Comparison of ENCODE assay signal across 2 cellular contexts in the genomic region with DNA sequence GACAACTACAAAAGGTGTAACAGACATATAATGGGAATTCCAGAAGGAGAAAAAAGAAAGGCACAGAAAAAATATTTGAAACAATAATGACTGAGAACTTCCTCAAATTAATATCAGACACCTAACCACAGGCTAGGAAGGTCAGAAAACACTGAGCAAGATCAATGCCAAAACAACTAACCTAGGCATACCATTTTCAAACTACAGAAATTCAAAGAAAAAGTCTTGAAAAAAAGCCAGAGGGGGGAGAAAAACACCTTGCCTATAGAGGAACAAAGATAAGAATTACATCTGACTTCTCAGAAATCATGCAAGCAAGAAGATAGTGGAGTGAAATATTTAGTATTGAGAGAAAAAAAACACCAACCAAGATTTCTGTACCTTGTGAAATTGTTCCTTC.
TF ChIP-seq lines count a peak whose summit lies in the region.

No MANE protein-coding gene starts in this region.

TF ChIP-seq in HepG2, 621 proteins besides CTCF, POLR2A, EP300 and RAD21:
- TF ChIP-seq CAMTA2 (CRISPR knock-in tag; IDR thresholded peaks at IDR 0.05; ENCODE audit: borderline replicate concordance) (no peak), RFX1 (IDR thresholded peaks at IDR 0.05) (no peak), ZFP82 (CRISPR knock-in tag; IDR thresholded peaks at IDR 0.05; ENCODE audit: borderline replicate concordance) (no peak), ZNF7 (CRISPR knock-in tag; IDR thresholded peaks at IDR 0.05) (no peak), ZNF670 (CRISPR knock-in tag; IDR thresholded peaks at IDR 0.05; ENCODE audit: borderline replicate concordance) (no peak), MYC (CRISPR knock-in tag; IDR thresholded peaks at IDR 0.05; ENCODE audit: borderline replicate concordance) (no peak), ZNF510 (CRISPR knock-in tag; IDR thresholded peaks at IDR 0.05; ENCODE audit: low read depth) (no peak), HOXA5 (CRISPR knock-in tag; IDR thresholded peaks at IDR 0.05) (no peak), KLF13 (CRISPR knock-in tag; IDR thresholded peaks at IDR 0.05) (no peak)
- TF ChIP-seq, protein P1, sequence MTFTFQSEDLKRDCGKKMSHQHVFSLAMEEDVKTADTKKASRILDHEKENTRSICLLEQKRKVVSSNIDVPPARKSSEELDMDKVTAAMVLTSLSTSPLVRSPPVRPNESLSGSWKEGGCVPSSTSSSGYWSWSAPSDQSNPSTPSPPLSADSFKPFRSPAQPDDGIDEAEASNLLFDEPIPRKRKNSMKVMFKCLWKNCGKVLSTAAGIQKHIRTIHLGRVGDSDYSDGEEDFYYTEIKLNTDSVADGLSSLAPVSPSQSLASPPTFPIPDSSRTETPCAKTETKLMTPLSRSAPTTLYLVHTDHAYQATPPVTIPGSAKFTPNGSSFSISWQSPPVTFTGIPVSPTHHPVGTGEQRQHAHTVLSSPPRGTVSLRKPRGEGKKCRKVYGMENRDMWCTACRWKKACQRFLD (CRISPR knock-in tag; IDR thresholded peaks at IDR 0.05; ENCODE audit: borderline replicate concordance) = no peak
- TF ChIP-seq, protein P2, sequence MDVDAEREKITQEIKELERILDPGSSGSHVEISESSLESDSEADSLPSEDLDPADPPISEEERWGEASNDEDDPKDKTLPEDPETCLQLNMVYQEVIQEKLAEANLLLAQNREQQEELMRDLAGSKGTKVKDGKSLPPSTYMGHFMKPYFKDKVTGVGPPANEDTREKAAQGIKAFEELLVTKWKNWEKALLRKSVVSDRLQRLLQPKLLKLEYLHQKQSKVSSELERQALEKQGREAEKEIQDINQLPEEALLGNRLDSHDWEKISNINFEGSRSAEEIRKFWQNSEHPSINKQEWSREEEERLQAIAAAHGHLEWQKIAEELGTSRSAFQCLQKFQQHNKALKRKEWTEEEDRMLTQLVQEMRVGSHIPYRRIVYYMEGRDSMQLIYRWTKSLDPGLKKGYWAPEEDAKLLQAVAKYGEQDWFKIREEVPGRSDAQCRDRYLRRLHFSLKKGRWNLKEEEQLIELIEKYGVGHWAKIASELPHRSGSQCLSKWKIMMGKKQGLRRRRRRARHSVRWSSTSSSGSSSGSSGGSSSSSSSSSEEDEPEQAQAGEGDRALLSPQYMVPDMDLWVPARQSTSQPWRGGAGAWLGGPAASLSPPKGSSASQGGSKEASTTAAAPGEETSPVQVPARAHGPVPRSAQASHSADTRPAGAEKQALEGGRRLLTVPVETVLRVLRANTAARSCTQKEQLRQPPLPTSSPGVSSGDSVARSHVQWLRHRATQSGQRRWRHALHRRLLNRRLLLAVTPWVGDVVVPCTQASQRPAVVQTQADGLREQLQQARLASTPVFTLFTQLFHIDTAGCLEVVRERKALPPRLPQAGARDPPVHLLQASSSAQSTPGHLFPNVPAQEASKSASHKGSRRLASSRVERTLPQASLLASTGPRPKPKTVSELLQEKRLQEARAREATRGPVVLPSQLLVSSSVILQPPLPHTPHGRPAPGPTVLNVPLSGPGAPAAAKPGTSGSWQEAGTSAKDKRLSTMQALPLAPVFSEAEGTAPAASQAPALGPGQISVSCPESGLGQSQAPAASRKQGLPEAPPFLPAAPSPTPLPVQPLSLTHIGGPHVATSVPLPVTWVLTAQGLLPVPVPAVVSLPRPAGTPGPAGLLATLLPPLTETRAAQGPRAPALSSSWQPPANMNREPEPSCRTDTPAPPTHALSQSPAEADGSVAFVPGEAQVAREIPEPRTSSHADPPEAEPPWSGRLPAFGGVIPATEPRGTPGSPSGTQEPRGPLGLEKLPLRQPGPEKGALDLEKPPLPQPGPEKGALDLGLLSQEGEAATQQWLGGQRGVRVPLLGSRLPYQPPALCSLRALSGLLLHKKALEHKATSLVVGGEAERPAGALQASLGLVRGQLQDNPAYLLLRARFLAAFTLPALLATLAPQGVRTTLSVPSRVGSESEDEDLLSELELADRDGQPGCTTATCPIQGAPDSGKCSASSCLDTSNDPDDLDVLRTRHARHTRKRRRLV (CRISPR knock-in tag; IDR thresholded peaks at IDR 0.05) = no peak
- TF ChIP-seq, protein P3, sequence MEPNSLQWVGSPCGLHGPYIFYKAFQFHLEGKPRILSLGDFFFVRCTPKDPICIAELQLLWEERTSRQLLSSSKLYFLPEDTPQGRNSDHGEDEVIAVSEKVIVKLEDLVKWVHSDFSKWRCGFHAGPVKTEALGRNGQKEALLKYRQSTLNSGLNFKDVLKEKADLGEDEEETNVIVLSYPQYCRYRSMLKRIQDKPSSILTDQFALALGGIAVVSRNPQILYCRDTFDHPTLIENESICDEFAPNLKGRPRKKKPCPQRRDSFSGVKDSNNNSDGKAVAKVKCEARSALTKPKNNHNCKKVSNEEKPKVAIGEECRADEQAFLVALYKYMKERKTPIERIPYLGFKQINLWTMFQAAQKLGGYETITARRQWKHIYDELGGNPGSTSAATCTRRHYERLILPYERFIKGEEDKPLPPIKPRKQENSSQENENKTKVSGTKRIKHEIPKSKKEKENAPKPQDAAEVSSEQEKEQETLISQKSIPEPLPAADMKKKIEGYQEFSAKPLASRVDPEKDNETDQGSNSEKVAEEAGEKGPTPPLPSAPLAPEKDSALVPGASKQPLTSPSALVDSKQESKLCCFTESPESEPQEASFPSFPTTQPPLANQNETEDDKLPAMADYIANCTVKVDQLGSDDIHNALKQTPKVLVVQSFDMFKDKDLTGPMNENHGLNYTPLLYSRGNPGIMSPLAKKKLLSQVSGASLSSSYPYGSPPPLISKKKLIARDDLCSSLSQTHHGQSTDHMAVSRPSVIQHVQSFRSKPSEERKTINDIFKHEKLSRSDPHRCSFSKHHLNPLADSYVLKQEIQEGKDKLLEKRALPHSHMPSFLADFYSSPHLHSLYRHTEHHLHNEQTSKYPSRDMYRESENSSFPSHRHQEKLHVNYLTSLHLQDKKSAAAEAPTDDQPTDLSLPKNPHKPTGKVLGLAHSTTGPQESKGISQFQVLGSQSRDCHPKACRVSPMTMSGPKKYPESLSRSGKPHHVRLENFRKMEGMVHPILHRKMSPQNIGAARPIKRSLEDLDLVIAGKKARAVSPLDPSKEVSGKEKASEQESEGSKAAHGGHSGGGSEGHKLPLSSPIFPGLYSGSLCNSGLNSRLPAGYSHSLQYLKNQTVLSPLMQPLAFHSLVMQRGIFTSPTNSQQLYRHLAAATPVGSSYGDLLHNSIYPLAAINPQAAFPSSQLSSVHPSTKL (CRISPR knock-in tag; IDR thresholded peaks at IDR 0.05) = no peak
- TF ChIP-seq, protein P4, sequence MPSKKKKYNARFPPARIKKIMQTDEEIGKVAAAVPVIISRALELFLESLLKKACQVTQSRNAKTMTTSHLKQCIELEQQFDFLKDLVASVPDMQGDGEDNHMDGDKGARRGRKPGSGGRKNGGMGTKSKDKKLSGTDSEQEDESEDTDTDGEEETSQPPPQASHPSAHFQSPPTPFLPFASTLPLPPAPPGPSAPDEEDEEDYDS (CRISPR knock-in tag; IDR thresholded peaks at IDR 0.05) = no peak
TF ChIP-seq in HepG2: peak in this region for 0.

TF ChIP-seq in GM12878, 131 proteins besides CTCF, POLR2A, EP300 and RAD21:
- TF ChIP-seq EZH2 (IDR thresholded peaks at IDR 0.05; ENCODE audit: borderline replicate concordance, control insufficient read depth, low read depth, low read length) (no peak), HDGF (IDR thresholded peaks at IDR 0.05) (no peak), HDAC6 (IDR thresholded peaks at IDR 0.05; ENCODE audit: unreplicated experiment) (no peak), TCF3 (IDR thresholded peaks at IDR 0.05; ENCODE audit: borderline replicate concordance, insufficient read depth, low read depth, low read length) (no peak), SP1 (IDR thresholded peaks at IDR 0.05; ENCODE audit: low read depth, low read length) (no peak), SIN3A (IDR thresholded peaks at IDR 0.05; ENCODE audit: low read depth, low read length) (no peak), GABPA (IDR thresholded peaks at IDR 0.05; ENCODE audit: low read depth) (no peak), IRF4 (IDR thresholded peaks at IDR 0.05; ENCODE audit: low read depth, low read length) (no peak)
- TF ChIP-seq, protein P5, sequence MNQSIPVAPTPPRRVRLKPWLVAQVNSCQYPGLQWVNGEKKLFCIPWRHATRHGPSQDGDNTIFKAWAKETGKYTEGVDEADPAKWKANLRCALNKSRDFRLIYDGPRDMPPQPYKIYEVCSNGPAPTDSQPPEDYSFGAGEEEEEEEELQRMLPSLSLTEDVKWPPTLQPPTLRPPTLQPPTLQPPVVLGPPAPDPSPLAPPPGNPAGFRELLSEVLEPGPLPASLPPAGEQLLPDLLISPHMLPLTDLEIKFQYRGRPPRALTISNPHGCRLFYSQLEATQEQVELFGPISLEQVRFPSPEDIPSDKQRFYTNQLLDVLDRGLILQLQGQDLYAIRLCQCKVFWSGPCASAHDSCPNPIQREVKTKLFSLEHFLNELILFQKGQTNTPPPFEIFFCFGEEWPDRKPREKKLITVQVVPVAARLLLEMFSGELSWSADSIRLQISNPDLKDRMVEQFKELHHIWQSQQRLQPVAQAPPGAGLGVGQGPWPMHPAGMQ (IDR thresholded peaks at IDR 0.05; ENCODE audit: borderline replicate concordance) = no peak
- TF ChIP-seq, protein P6, sequence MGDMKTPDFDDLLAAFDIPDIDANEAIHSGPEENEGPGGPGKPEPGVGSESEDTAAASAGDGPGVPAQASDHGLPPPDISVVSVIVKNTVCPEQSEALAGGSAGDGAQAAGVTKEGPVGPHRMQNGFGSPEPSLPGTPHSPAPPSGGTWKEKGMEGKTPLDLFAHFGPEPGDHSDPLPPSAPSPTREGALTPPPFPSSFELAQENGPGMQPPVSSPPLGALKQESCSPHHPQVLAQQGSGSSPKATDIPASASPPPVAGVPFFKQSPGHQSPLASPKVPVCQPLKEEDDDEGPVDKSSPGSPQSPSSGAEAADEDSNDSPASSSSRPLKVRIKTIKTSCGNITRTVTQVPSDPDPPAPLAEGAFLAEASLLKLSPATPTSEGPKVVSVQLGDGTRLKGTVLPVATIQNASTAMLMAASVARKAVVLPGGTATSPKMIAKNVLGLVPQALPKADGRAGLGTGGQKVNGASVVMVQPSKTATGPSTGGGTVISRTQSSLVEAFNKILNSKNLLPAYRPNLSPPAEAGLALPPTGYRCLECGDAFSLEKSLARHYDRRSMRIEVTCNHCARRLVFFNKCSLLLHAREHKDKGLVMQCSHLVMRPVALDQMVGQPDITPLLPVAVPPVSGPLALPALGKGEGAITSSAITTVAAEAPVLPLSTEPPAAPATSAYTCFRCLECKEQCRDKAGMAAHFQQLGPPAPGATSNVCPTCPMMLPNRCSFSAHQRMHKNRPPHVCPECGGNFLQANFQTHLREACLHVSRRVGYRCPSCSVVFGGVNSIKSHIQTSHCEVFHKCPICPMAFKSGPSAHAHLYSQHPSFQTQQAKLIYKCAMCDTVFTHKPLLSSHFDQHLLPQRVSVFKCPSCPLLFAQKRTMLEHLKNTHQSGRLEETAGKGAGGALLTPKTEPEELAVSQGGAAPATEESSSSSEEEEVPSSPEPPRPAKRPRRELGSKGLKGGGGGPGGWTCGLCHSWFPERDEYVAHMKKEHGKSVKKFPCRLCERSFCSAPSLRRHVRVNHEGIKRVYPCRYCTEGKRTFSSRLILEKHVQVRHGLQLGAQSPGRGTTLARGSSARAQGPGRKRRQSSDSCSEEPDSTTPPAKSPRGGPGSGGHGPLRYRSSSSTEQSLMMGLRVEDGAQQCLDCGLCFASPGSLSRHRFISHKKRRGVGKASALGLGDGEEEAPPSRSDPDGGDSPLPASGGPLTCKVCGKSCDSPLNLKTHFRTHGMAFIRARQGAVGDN (IDR thresholded peaks at IDR 0.05) = no peak
